Comparison of ENCODE assay signal across 8 cellular contexts in genomic region chr17:80826955-80827645, GRCh38.
DNase-seq lines count a peak whose midpoint lies in the region; ATAC-seq and FAIRE-seq lines count a peak whose summit lies in the region.

No MANE protein-coding gene starts in this region.

- H3K27ac Mint-ChIP-seq in stimulated activated naive CD8-positive, alpha-beta T cell treated with anti-CD3 and anti-CD28 coated beads, Interleukin-15, Interleukin-2, amounts not matched to agents 100 ng/mL and 50 ng/mL, for 24 hours = peak overlapping the region; percentile 74

- ATAC-seq in GM21619 (IDR thresholded peaks at IDR 0.05; ENCODE audit: unreplicated experiment) (no peak), GM21825 (IDR thresholded peaks at IDR 0.05; ENCODE audit: unreplicated experiment) (no peak), GM21367 (IDR thresholded peaks at IDR 0.05; ENCODE audit: unreplicated experiment) (no peak)

- H3K4me3 Mint-ChIP-seq in stimulated activated naive CD8-positive, alpha-beta T cell treated with anti-CD3 and anti-CD28 coated beads, Interleukin-15, Interleukin-2, amounts not matched to agents 100 ng/mL and 50 ng/mL, for 24 hours = no peak overlapping the region

- FAIRE-seq in HTR-8/SVneo (lab: Jason Lieb, UNC) = peak; percentile 87

- DNase-seq in AG08395 (ENCODE audit: low spot score) (peak; percentile 96), HTR-8/SVneo (ENCODE audit: insufficient read length, low spot score) (peak; percentile 88), amniotic epithelial cell (ENCODE audit: low read depth) (peak; percentile 96), hypothalamus (lab: John Stamatoyannopoulos, UW) (peak in 35 of 51 donors; percentile 20 to 80 (median 43))

- no peaks in the 10 kb centered on the region for H3K27me3 Mint-ChIP-seq in stimulated activated naive CD8-positive, alpha-beta T cell treated with anti-CD3 and anti-CD28 coated beads, Interleukin-15, Interleukin-2, amounts not matched to agents 100 ng/mL and 50 ng/mL, for 24 hours

- no peaks in the 10 kb centered on the region for H3K9me3 Mint-ChIP-seq in stimulated activated naive CD8-positive, alpha-beta T cell treated with anti-CD3 and anti-CD28 coated beads, Interleukin-15, Interleukin-2, amounts not matched to agents 100 ng/mL and 50 ng/mL, for 24 hours

- peaks cover 54% of the 10 kb centered on the region for H3K36me3 Mint-ChIP-seq in stimulated activated naive CD8-positive, alpha-beta T cell treated with anti-CD3 and anti-CD28 coated beads, Interleukin-15, Interleukin-2, amounts not matched to agents 100 ng/mL and 50 ng/mL, for 24 hours (ENCODE audit: low read depth)

- H3K4me1 Mint-ChIP-seq in stimulated activated naive CD8-positive, alpha-beta T cell treated with anti-CD3 and anti-CD28 coated beads, Interleukin-15, Interleukin-2, amounts not matched to agents 100 ng/mL and 50 ng/mL, for 24 hours (ENCODE audit: low read depth) = peaks cover 35% of the 10 kb centered on the region

Comparison
In these comparisons a context has a peak if more than half of its experiments do, and no peak if none do; other contexts are left out.
1. DNase-seq: peak in every context shown above with its lines; median percentile 96 in AG08395; 96 in amniotic epithelial cell; 88 in HTR-8/SVneo; 43 in hypothalamus.